1 cellular context compared by ENCODE assay signal in genomic region chr2:239086325-239087020, GRCh38.
TF ChIP-seq lines count a peak whose summit lies in the region.

No MANE protein-coding gene starts in this region.

TF ChIP-seq in K562, 482 proteins besides CTCF, POLR2A, EP300 and RAD21 (continued from another document and continues in another):
- TF ChIP-seq CUX1 (CRISPR knock-in tag; IDR thresholded peaks at IDR 0.05) (no peak), FOXM1 (IDR thresholded peaks at IDR 0.05; ENCODE audit: low read depth) (no peak; the same call in 1 of the 2 replicates), FOXM1 (CRISPR knock-in tag; IDR thresholded peaks at IDR 0.05; ENCODE audit: low read depth) (no peak), CTCFL (IDR thresholded peaks at IDR 0.05; ENCODE audit: borderline replicate concordance, insufficient read depth, low read depth, low read length, poor library complexity, severe bottlenecking) (no peak), ZNF766 (CRISPR knock-in tag; conservative IDR thresholded peaks at IDR 0.05) (no peak), GMEB1 (CRISPR knock-in tag; IDR thresholded peaks at IDR 0.05) (no peak), HNRNPL (IDR thresholded peaks at IDR 0.05; ENCODE audit: low read depth, low read length) (no peak), NR2C2 (CRISPR knock-in tag; IDR thresholded peaks at IDR 0.05) (no peak), NR2C2 (tag; IDR thresholded peaks at IDR 0.05) (no peak), NRF1 (conservative IDR thresholded peaks at IDR 0.05 in 1 of 2, IDR thresholded peaks at IDR 0.05 in 1 of 2) (0 out of 4 replicates have a peak, but pooled peaks of 1 of the 2 experiments have one; percentile 23), SP1 (CRISPR knock-in tag; IDR thresholded peaks at IDR 0.05) (no peak; the same call in 1 of the 2 replicates), TCFL5 (CRISPR knock-in tag; conservative IDR thresholded peaks at IDR 0.05) (no peak), TRIM24 (IDR thresholded peaks at IDR 0.05) (peak; percentile 66 to 71; a peak in 2 of 4 replicates), CC2D1A (IDR thresholded peaks at IDR 0.05) (no peak; the same call in 1 of the 2 replicates), ZBTB33 (CRISPR knock-in tag; IDR thresholded peaks at IDR 0.05) (no peak), MCM3 (IDR thresholded peaks at IDR 0.05) (no peak), BCOR (IDR thresholded peaks at IDR 0.05) (no peak), NBN (IDR thresholded peaks at IDR 0.05; ENCODE audit: low read depth) (no peak), CHAMP1 (IDR thresholded peaks at IDR 0.05) (no peak), SMARCB1 (IDR thresholded peaks at IDR 0.05; ENCODE audit: insufficient read length, low read depth) (no peak), RBM15 (IDR thresholded peaks at IDR 0.05; ENCODE audit: insufficient read depth, low read length) (no peak), NFXL1 (CRISPR knock-in tag; IDR thresholded peaks at IDR 0.05) (no peak), DEAF1 (CRISPR knock-in tag; IDR thresholded peaks at IDR 0.05) (no peak), SPI1 (IDR thresholded peaks at IDR 0.05; ENCODE audit: borderline replicate concordance, low read depth, low read length) (no peak), CSDE1 (IDR thresholded peaks at IDR 0.05) (no peak), TAL1 (IDR thresholded peaks at IDR 0.05) (peak; percentile 81), SOX6 (IDR thresholded peaks at IDR 0.05) (no peak), SFPQ (IDR thresholded peaks at IDR 0.05; ENCODE audit: low read depth, low read length) (no peak), ZNF764 (CRISPR knock-in tag; IDR thresholded peaks at IDR 0.05; ENCODE audit: low read depth) (no peak), MBD2 (IDR thresholded peaks at IDR 0.05; ENCODE audit: borderline replicate concordance, low read depth) (no peak), ARHGAP35 (IDR thresholded peaks at IDR 0.05; ENCODE audit: partially characterized antibody) (no peak), CHD4 (IDR thresholded peaks at IDR 0.05; ENCODE audit: insufficient read depth, insufficient replicate concordance, low read depth, low read length, poor library complexity, severe bottlenecking) (no peak), PTRF (tag; IDR thresholded peaks at IDR 0.05) (no peak), ZNF274 (IDR thresholded peaks at IDR 0.05; ENCODE audit: borderline replicate concordance, low read depth, low read length) (peak; percentile 65; the same call in 1 of the 2 replicates), GABPA (tag; conservative IDR thresholded peaks at IDR 0.05; ENCODE audit: low read depth) (no peak), ZNF699 (CRISPR knock-in tag; IDR thresholded peaks at IDR 0.05; ENCODE audit: insufficient replicate concordance) (no peak), PREB (CRISPR knock-in tag; IDR thresholded peaks at IDR 0.05) (no peak), E2F8 (IDR thresholded peaks at IDR 0.05; ENCODE audit: low read depth, partially characterized antibody) (no peak), BRF1 (IDR thresholded peaks at IDR 0.05; ENCODE audit: borderline replicate concordance, extremely low read depth, insufficient read length) (no peak), CBX3 (IDR thresholded peaks at IDR 0.05; ENCODE audit: borderline replicate concordance in 1 of 2, low read length in 2 of 2) (peak in 1 of 2 experiments; percentile 19; a peak in 1 of 3 replicates), KLF10 (CRISPR knock-in tag; IDR thresholded peaks at IDR 0.05) (no peak), NR4A1 (CRISPR knock-in tag; IDR thresholded peaks at IDR 0.05) (no peak), NR4A1 (tag; IDR thresholded peaks at IDR 0.05) (no peak), NFATC3 (IDR thresholded peaks at IDR 0.05) (no peak)
